2 cellular contexts compared by ENCODE assay signal in genomic region chrX:154541896-154542722, GRCh38.
A peak's percentile ranks its signal among the peaks of the same experiment; 100 is the strongest.
TF ChIP-seq lines count a peak whose summit lies in the region.

No MANE protein-coding gene starts in this region.

TF ChIP-seq in HEK293, 187 proteins besides CTCF, POLR2A, EP300 and RAD21 (continued from another document):
- TF ChIP-seq REST (tag by site-specific recombination; IDR thresholded peaks at IDR 0.05): no peak
- no peak for TF ChIP-seq KLF16 (tag by site-specific recombination; IDR thresholded peaks at IDR 0.05)
- TF ChIP-seq ZFP69B (tag by site-specific recombination; IDR thresholded peaks at IDR 0.05): peak; percentile 35; the same call in 1 of the 2 replicates
- peak; percentile 33; the same call in 1 of the 2 replicates for TF ChIP-seq ZBTB21 (tag by site-specific recombination; IDR thresholded peaks at IDR 0.05)
- no peak for TF ChIP-seq FEZF1 (tag by site-specific recombination; IDR thresholded peaks at IDR 0.05)
- no peak for TF ChIP-seq ZNF529 (tag by site-specific recombination; IDR thresholded peaks at IDR 0.05; ENCODE audit: insufficient replicate concordance)
- no peak for TF ChIP-seq ZNF747 (tag by site-specific recombination; IDR thresholded peaks at IDR 0.05)

TF ChIP-seq in K562, 482 proteins besides CTCF, POLR2A, EP300 and RAD21 (continued from another document and continues in another):
- TF ChIP-seq E2F8 (IDR thresholded peaks at IDR 0.05; ENCODE audit: low read depth, partially characterized antibody): no peak
- no peak for TF ChIP-seq POLR3A (IDR thresholded peaks at IDR 0.05; ENCODE audit: borderline replicate concordance, extremely low read depth, insufficient read depth, insufficient read length)
- TF ChIP-seq ZBTB40 (IDR thresholded peaks at IDR 0.05): no peak
- TF ChIP-seq ZBTB40 (CRISPR knock-in tag; IDR thresholded peaks at IDR 0.05): no peak
- no peak for TF ChIP-seq CBFA2T2 (conservative IDR thresholded peaks at IDR 0.05)
- TF ChIP-seq ZNF347 (CRISPR knock-in tag; IDR thresholded peaks at IDR 0.05; ENCODE audit: low read depth): no peak
- no peak for TF ChIP-seq THRA (IDR thresholded peaks at IDR 0.05)
- peak; percentile 25; the same call in 1 of the 2 replicates for TF ChIP-seq TCF3 (CRISPR knock-in tag; IDR thresholded peaks at IDR 0.05)
- TF ChIP-seq RBBP5 (IDR thresholded peaks at IDR 0.05; ENCODE audit: borderline replicate concordance, insufficient read depth, low read length, poor library complexity, severe bottlenecking): peak; percentile 26
- TF ChIP-seq BRD4 (IDR thresholded peaks at IDR 0.05): peak; percentile 24; the same call in 1 of the 2 replicates
- peak in 1 of 2 experiments; percentile 49; a peak in 2 of 4 replicates for TF ChIP-seq ZMIZ1 (IDR thresholded peaks at IDR 0.05; ENCODE audit: low read depth in 2 of 2, low read length in 2 of 2)
- no peak for TF ChIP-seq ZNF79 (CRISPR knock-in tag; IDR thresholded peaks at IDR 0.05; ENCODE audit: low read depth)
- no peak for TF ChIP-seq ZNF184 (CRISPR knock-in tag; IDR thresholded peaks at IDR 0.05)
- peak; percentile 95 for TF ChIP-seq DPF2 (IDR thresholded peaks at IDR 0.05)
- no peak for TF ChIP-seq MYBL2 (IDR thresholded peaks at IDR 0.05; ENCODE audit: low read depth)
- no peak for TF ChIP-seq MYBL2 (CRISPR knock-in tag; IDR thresholded peaks at IDR 0.05; ENCODE audit: borderline replicate concordance)
- TF ChIP-seq ILF3 (IDR thresholded peaks at IDR 0.05; ENCODE audit: borderline replicate concordance): no peak
- no peak for TF ChIP-seq TSC22D4 (tag; IDR thresholded peaks at IDR 0.05)
- TF ChIP-seq SLC30A9 (CRISPR knock-in tag; IDR thresholded peaks at IDR 0.05): no peak
- TF ChIP-seq AFF1 (IDR thresholded peaks at IDR 0.05; ENCODE audit: low read depth in 1 of 2, partially characterized antibody in 2 of 2): peak in 1 of 2 experiments; percentile 15
- peak; percentile 57; the same call in 1 of the 2 replicates for TF ChIP-seq RNF2 (IDR thresholded peaks at IDR 0.05)
- no peak for TF ChIP-seq ZBTB43 (CRISPR knock-in tag; IDR thresholded peaks at IDR 0.05)
- TF ChIP-seq POLR2G (IDR thresholded peaks at IDR 0.05; ENCODE audit: low read depth, low read length): peak; percentile 48; the same call in 1 of the 2 replicates
- peak; percentile 84 for TF ChIP-seq SPI1 (IDR thresholded peaks at IDR 0.05; ENCODE audit: borderline replicate concordance, low read depth, low read length)
- TF ChIP-seq NCOA1 (IDR thresholded peaks at IDR 0.05; ENCODE audit: low read depth): 0 out of 2 replicates have a peak, but pooled peaks have one; percentile 51
- peak; percentile 70 for TF ChIP-seq FOS (IDR thresholded peaks at IDR 0.05; ENCODE audit: extremely low read depth, insufficient read length)
- TF ChIP-seq ZC3H8 (IDR thresholded peaks at IDR 0.05): no peak
- no peak for TF ChIP-seq ZNF444 (CRISPR knock-in tag; IDR thresholded peaks at IDR 0.05)
- TF ChIP-seq ZNF766 (CRISPR knock-in tag; conservative IDR thresholded peaks at IDR 0.05): peak; percentile 82
- no peak for TF ChIP-seq U2AF2 (optimal IDR thresholded peaks at IDR 0.05; ENCODE audit: low read depth, low read length)
- peak in 1 of 2 experiments; percentile 68; a peak in 1 of 4 replicates for TF ChIP-seq SIN3A (IDR thresholded peaks at IDR 0.05; ENCODE audit: borderline replicate concordance in 2 of 2, control insufficient read depth in 1 of 2, low read depth in 2 of 2, low read length in 2 of 2)
- TF ChIP-seq CHCHD3 (CRISPR knock-in tag; IDR thresholded peaks at IDR 0.05): no peak
